8 cellular contexts compared by ENCODE assay signal in genomic region chr22:41998361-41999261, GRCh38. TPM values are rescaled to one million over a fixed set of nuclear protein-coding genes. Genes with fewer than 3 reads are reported as not detected.
DNase-seq lines count a peak whose midpoint lies in the region; ATAC-seq, FAIRE-seq and TF ChIP-seq lines count a peak whose summit lies in the region.

Gene WBP2NL, plus strand, starts transcription at chr22:41998788. Its CDS starts 31 bp downstream, at chr22:41998819.

- DNase-seq in AG10803 (ENCODE audit: low read depth) (peak; percentile 70), bronchial epithelial cell (ENCODE audit: low read depth) (peak; percentile 51), NCI-H1092 (lab: John Stamatoyannopoulos, UW) (no peak)
- DNase-seq in activated CD4-positive, CD25-positive, alpha-beta regulatory T cell treated with anti-CD3 and anti-CD28 coated beads, Interleukin-2, amount 50 U/mL, for 16 hours (ENCODE audit: low read depth, low spot score): peak; percentile 79
- DNase-seq in stimulated activated CD4-positive, alpha-beta T cell treated with anti-CD3 and anti-CD28 coated beads, Interleukin-4, amount 100 ng/mL, for 1 hour: peak; percentile 86

- peak within 1 kb of the TSS; percentile 78 for H2AFZ ChIP-seq in KMS-11 (ENCODE audit: low read depth)

- H3K4me2 ChIP-seq in KMS-11: peak within 1 kb of the TSS; percentile 47

- H3K4me3 ChIP-seq in AG10803 (ENCODE audit: low read length) (peak within 1 kb of the TSS; percentile 61), KMS-11 (IDR thresholded peaks at IDR 0.05; ENCODE audit: insufficient read depth, low read depth, low read length) (no peak within 1 kb of the TSS), bronchial epithelial cell (ENCODE audit: low read depth, low read length) (peak within 1 kb of the TSS; percentile 44)

- H3K79me2 ChIP-seq in KMS-11 (ENCODE audit: insufficient read depth, low read depth): no peaks in the 10 kb centered on the region

- no peak for TF ChIP-seq CTCF in AG10803 (conservative IDR thresholded peaks at IDR 0.05; ENCODE audit: low read length)
- TF ChIP-seq CTCF in KMS-11 (conservative IDR thresholded peaks at IDR 0.05; ENCODE audit: low read depth, low read length): no peak
- no peak for TF ChIP-seq CTCF in bronchial epithelial cell (IDR thresholded peaks at IDR 0.05; ENCODE audit: insufficient read depth, low read length, severe bottlenecking)

- H4K20me1 ChIP-seq in KMS-11 (ENCODE audit: insufficient read depth): no peaks in the 10 kb centered on the region

- peak; percentile 74 for ATAC-seq in GM19463 (IDR thresholded peaks at IDR 0.05; ENCODE audit: unreplicated experiment)

- H3K36me3 ChIP-seq in KMS-11 (ENCODE audit: insufficient read depth): no peaks in the 10 kb centered on the region
- H3K36me3 ChIP-seq in bronchial epithelial cell (ENCODE audit: control insufficient read depth, insufficient read depth, low read length): no peaks in the 10 kb centered on the region

- peaks cover 13% of the 10 kb centered on the region for H3K4me1 ChIP-seq in KMS-11 (ENCODE audit: low read depth, poor library complexity, severe bottlenecking)

- peak within 1 kb of the TSS; percentile 88 for H3K9ac ChIP-seq in KMS-11

- H3K27ac ChIP-seq in KMS-11: peak within 1 kb of the TSS; percentile 78
- H3K27ac ChIP-seq in layer of hippocampus (ENCODE audit: low read depth, low read length): peak within 1 kb of the TSS; percentile 39

- H3K27me3 ChIP-seq in KMS-11 (ENCODE audit: insufficient read depth, low read depth) (no peaks in the 10 kb centered on the region), bronchial epithelial cell (ENCODE audit: control insufficient read depth, insufficient read depth, low read length) (no peaks in the 10 kb centered on the region), layer of hippocampus (ENCODE audit: control insufficient read depth, insufficient read depth, low read length) (no peaks in the 10 kb centered on the region)

- peak; percentile 47 for FAIRE-seq in bronchial epithelial cell (lab: Jason Lieb, UNC)

RNA-seq across cellular contexts. Expression of gene WBP2NL, which starts in this region (rescaled TPM):
- 0.26 and 0.77 TPM in 2 replicates for total RNA-seq in bronchial epithelial cell

Comparison
In these comparisons a context has a peak if more than half of its experiments do, and no peak if none do; other contexts are left out.
1. Peak in DNase-seq and H3K4me3 ChIP-seq in bronchial epithelial cell; RNA of the gene not detected or under 1 TPM.